In the genomic region with DNA sequence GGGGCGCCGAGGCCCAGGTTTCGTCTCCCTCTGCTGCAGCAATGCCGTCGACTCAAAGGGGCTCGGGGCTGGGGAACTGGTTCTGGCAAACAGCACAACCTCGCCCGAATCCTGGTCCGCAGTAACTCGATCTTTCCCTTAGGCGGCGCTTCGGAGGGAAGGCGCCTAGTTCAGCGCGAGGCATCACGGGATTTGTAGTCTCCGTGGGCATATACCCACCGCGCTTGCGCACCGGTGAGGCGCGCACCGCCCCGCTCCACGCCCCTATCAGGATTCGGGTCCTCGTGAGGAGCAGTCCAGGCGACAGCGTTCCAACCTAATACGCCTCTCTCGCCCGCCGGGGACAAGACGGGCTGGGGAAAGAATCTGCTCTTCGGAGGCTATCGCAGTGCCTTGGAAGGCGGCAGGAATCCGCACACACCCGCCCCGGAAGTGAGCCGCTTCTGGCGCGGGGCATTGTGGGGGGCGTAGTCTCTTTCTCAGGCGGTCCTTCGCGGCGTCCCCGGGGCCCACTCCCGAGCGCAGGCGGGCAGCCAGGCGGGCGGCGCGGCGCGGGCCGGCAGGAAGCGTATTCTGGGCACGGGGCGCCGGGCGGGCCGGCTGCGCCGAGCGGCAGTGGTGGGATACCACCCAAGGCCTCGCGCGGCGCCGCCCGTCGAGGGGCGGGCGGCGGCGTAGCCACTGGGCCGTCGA, we compare ENCODE assay signal across 1 cellular context.
TF ChIP-seq lines count a peak whose summit lies in the region.

A gene (plus strand): TSS at position 505 of the 693 bp plus-strand sequence. CDS start 235 bp downstream, outside the sequence.

TF ChIP-seq in HCT116, 20 proteins besides CTCF, POLR2A, EP300 and RAD21 (continued from another document):
- TF ChIP-seq, protein P1, sequence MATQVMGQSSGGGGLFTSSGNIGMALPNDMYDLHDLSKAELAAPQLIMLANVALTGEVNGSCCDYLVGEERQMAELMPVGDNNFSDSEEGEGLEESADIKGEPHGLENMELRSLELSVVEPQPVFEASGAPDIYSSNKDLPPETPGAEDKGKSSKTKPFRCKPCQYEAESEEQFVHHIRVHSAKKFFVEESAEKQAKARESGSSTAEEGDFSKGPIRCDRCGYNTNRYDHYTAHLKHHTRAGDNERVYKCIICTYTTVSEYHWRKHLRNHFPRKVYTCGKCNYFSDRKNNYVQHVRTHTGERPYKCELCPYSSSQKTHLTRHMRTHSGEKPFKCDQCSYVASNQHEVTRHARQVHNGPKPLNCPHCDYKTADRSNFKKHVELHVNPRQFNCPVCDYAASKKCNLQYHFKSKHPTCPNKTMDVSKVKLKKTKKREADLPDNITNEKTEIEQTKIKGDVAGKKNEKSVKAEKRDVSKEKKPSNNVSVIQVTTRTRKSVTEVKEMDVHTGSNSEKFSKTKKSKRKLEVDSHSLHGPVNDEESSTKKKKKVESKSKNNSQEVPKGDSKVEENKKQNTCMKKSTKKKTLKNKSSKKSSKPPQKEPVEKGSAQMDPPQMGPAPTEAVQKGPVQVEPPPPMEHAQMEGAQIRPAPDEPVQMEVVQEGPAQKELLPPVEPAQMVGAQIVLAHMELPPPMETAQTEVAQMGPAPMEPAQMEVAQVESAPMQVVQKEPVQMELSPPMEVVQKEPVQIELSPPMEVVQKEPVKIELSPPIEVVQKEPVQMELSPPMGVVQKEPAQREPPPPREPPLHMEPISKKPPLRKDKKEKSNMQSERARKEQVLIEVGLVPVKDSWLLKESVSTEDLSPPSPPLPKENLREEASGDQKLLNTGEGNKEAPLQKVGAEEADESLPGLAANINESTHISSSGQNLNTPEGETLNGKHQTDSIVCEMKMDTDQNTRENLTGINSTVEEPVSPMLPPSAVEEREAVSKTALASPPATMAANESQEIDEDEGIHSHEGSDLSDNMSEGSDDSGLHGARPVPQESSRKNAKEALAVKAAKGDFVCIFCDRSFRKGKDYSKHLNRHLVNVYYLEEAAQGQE (IDR thresholded peaks at IDR 0.05; ENCODE audit: low read depth), result no peak
- no peak for TF ChIP-seq ZNF274 (IDR thresholded peaks at IDR 0.05; ENCODE audit: low read depth, low read length)
